Comparison of ENCODE assay signal across 8 cellular contexts in the genomic region with DNA sequence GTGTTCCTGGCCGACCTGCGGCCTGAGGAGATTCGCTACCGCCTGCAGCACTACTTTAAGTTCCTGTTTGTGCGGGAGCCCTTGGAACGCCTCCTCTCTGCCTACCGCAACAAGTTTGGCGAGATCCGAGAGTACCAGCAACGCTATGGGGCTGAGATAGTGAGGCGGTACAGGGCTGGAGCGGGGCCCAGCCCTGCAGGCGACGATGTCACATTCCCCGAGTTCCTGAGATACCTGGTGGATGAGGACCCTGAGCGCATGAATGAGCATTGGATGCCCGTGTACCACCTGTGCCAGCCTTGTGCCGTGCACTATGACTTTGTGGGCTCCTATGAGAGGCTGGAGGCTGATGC. TPM values are rescaled to one million over a fixed set of nuclear protein-coding genes. Genes with fewer than 3 reads are reported as not detected.
DNase-seq lines count a peak whose midpoint lies in the region; ATAC-seq, FAIRE-seq and TF ChIP-seq lines count a peak whose summit lies in the region.

No MANE protein-coding gene starts in this region.

- intact Hi-C loops in K562 (cut with micrococcal nuclease) (loop anchor here (2.0 to 5.0 kb wide), 2 partner anchors 31 to 36 kb away; partner anchors contain the start of gene BAHD1), stomach (cut with DNase I; ENCODE audit: low total_unique reads) (no loop called here)

- no peak for TF ChIP-seq RAD21 in K562 (CRISPR knock-in tag; conservative IDR thresholded peaks at IDR 0.05 in 1 of 2, IDR thresholded peaks at IDR 0.05 in 1 of 2)

- TF ChIP-seq EP300 in K562 (IDR thresholded peaks at IDR 0.05; ENCODE audit: low read length) (no peak), stomach (IDR thresholded peaks at IDR 0.05) (no peak)

- ATAC-seq in GM19372 (IDR thresholded peaks at IDR 0.05; ENCODE audit: low read depth, unreplicated experiment) = peak; percentile 12
- peak; percentile 32 for ATAC-seq in K562

- no peaks in the 10 kb centered on the region; the same call in 1 of the 2 replicates for H4K20me1 ChIP-seq in K562 (replicated peaks; ENCODE audit: control insufficient read depth, insufficient read depth, low read length)

- peaks cover 15% of the 10 kb centered on the region for H3K79me2 ChIP-seq in K562 (ENCODE audit: control insufficient read depth, insufficient read depth, low read length)

- in situ Hi-C loops in K562 (cut with MboI) = no loop called here

- TF ChIP-seq POLR2A in K562 (conservative IDR thresholded peaks at IDR 0.05) (0 out of 2 replicates have a peak, but pooled peaks have one; percentile 19), stomach (IDR thresholded peaks at IDR 0.05) (no peak), H54 (IDR thresholded peaks at IDR 0.05; ENCODE audit: low read depth, low read length) (no peak)

- peaks cover 30 to 39% of the 10 kb centered on the region in 2 experiments for H3K4me1 ChIP-seq in K562 (replicated peaks in 1 of 2; ENCODE audit: control insufficient read depth in 2 of 2, insufficient read depth in 2 of 2, low read length in 2 of 2)
- peaks cover 15 to 25% (median 21%) of the 10 kb centered on the region in 4 donors for H3K4me1 ChIP-seq in stomach

- H3K27me3 ChIP-seq in K562 (ENCODE audit: control insufficient read depth in 2 of 2, insufficient read depth in 2 of 2, low read length in 2 of 2) = no peaks in the 10 kb centered on the region
- no peaks in the 10 kb centered on the region for H3K27me3 ChIP-seq in stomach

- POLR2A ChIA-PET in K562 (lab: Yijun Ruan, JAX) = interaction anchor here (0.6 to 1.3 kb wide), 2 partner anchors 29 to 206 kb away, joined by 3 to 6 read pairs; no protein-coding TSS in a partner anchor

- H3K9me3 ChIP-seq in K562 (replicated peaks; ENCODE audit: control insufficient read depth, insufficient read depth, low read depth, low read length) (no peaks in the 10 kb centered on the region), stomach (no peaks in the 10 kb centered on the region)

- BruUV-seq in K562 (replicated peaks; lab: Mats Ljungman, UMichigan) = no TSS peak

- no peak for TF ChIP-seq CTCF in AG09309 (IDR thresholded peaks at IDR 0.05; ENCODE audit: control insufficient read depth, insufficient read depth, low read depth, low read length, missing control alignments)
- TF ChIP-seq CTCF in K562 (IDR thresholded peaks at IDR 0.05 in 2 of 3, conservative IDR thresholded peaks at IDR 0.05 in 1 of 3; ENCODE audit: insufficient read depth in 2 of 3, low read depth in 1 of 3, low read length in 3 of 3) = no peak
- TF ChIP-seq CTCF in stomach (IDR thresholded peaks at IDR 0.05) = no peak

- H3K9ac ChIP-seq in K562 (ENCODE audit: insufficient read depth in 1 of 2, low read depth in 2 of 2, low read length in 2 of 2) = peak overlapping the region; percentile 63 to 96

- H2AFZ ChIP-seq in K562 (ENCODE audit: low read depth, low read length) = peak overlapping the region; percentile 86

- H3K36me3 ChIP-seq in K562 (ENCODE audit: control insufficient read depth, insufficient read depth, low read length) (peaks cover 14% of the 10 kb centered on the region), stomach (peaks cover 0 to 11% (median 8%) of the 10 kb centered on the region in 4 donors)

- no peaks in the 10 kb centered on the region for H3K9me1 ChIP-seq in K562 (ENCODE audit: control insufficient read depth, insufficient read depth, low read length)

- DNase-seq in AG09309 (ENCODE audit: low read depth) (no peak), MV-4-11 (lab: John Stamatoyannopoulos, UW) (peak; percentile 47), K562 (ENCODE audit: extremely low read depth in 1 of 4, low spot score in 3 of 4) (no peak), islet precursor cell (peak; percentile 84), stomach (peak; percentile 37), H54 (ENCODE audit: insufficient read length, low spot score) (no peak), HPDE6-E6E7 (ENCODE audit: extremely low spot score) (no peak)

- 18% methylated on average over 18 of the region's 18 CpGs for WGBS in K562 (ENCODE audit: insufficient coverage, low coverage, missing lambda C conversion rate)
- WGBS in stomach, 5 donors = 4 to 14% (median 8%) methylated on average over 5 to 18 of the region's 18 CpGs

- peak overlapping the region; percentile 82 for H3K4me2 ChIP-seq in K562 (ENCODE audit: insufficient read depth, low read length)

- FAIRE-seq in K562 (lab: Jason Lieb, UNC) (peak; percentile 65), H54 (lab: Jason Lieb, UNC) (no peak)

- H3K27ac ChIP-seq in K562 (ENCODE audit: extremely low read depth, low read depth, low read length) = peak overlapping the region; percentile 74; the same call in 2 of the 3 replicates
- H3K27ac ChIP-seq in stomach = peak overlapping the region; percentile 82 to 93 (median 90)

- H3K4me3 ChIP-seq in AG09309 (ENCODE audit: control insufficient read depth, low read depth, low read length) = peak overlapping the region; percentile 53
- peak overlapping the region; percentile 53 for H3K4me3 ChIP-seq in K562
- H3K4me3 ChIP-seq in stomach = peak overlapping the region; percentile 79 to 96 (median 92)

- CTCF ChIA-PET in K562 (lab: Yijun Ruan, JAX; ENCODE audit: low intra/inter-chr PET ratio) = no interaction called here

TF ChIP-seq in K562, 482 proteins besides CTCF, POLR2A, EP300 and RAD21 (continues in another document):
- TF ChIP-seq CREBBP (IDR thresholded peaks at IDR 0.05; ENCODE audit: low read depth, low read length) (no peak), ZNF217 (CRISPR knock-in tag; IDR thresholded peaks at IDR 0.05) (no peak), ZNF316 (IDR thresholded peaks at IDR 0.05) (no peak), ATF2 (CRISPR knock-in tag; IDR thresholded peaks at IDR 0.05) (no peak), ZNF76 (CRISPR knock-in tag; IDR thresholded peaks at IDR 0.05; ENCODE audit: borderline replicate concordance) (no peak), ZC3H4 (CRISPR knock-in tag; IDR thresholded peaks at IDR 0.05; ENCODE audit: borderline replicate concordance) (0 out of 2 replicates have a peak, but pooled peaks have one; percentile 69)

RNA-seq across cellular contexts. Expression of gene CHST14, which starts 1.0 kb away (rescaled TPM):
- 4.2 and 14.3 TPM in 2 replicates for total RNA-seq in K562 (2011; cell fraction: chromatin; rRNA removed; ENCODE audit: low replicate concordance)
- total RNA-seq in K562 (2011; cell fraction: nucleolus; rRNA removed) = 18.7 and 22.0 TPM in 2 replicates
- total RNA-seq in K562 (2011; cell fraction: nucleoplasm; rRNA removed) = 17.9 and 21.1 TPM in 2 replicates
- 4.0 and 5.6 TPM in 2 replicates for total RNA-seq in K562 (2014; rRNA removed)
- total RNA-seq in K562 (2014; rRNA removed; fragmentation: Illumina TruSeq; extraction: Trizol) = 2.3 and 2.5 TPM in 2 replicates
- total RNA-seq in K562 (2015; rRNA removed; fragmentation: Illumina TruSeq; extraction: Trizol) = 4.6 TPM in 2 replicates
- total RNA-seq in K562 (2021) = 11.2 and 12.1 TPM in 2 replicates
- polyA plus RNA-seq in K562 (2011; rRNA removed) = 4.5 and 6.4 TPM in 2 replicates
- polyA plus RNA-seq in K562 (2011; cell fraction: cytosol; rRNA removed) = 6.6 and 8.1 TPM in 2 replicates
- 4.8 and 5.2 TPM in 2 replicates for polyA plus RNA-seq in K562 (2011; cell fraction: nucleus; rRNA removed)
- 12.0 and 17.1 TPM in 2 replicates for polyA plus RNA-seq in K562 (2012)
- polyA plus RNA-seq in K562 (2014; fragmentation: Illumina TruSeq; extraction: Trizol) = 6.3 and 7.5 TPM in 2 replicates
- polyA plus RNA-seq in K562 (2014; fragmentation: Nextera tagmentation; extraction: Ambion mirVana) = 1 to 10 TPM; 1.6 to 2.3 TPM
- polyA plus RNA-seq in K562 (2014; rRNA removed) = 3.9 and 4.8 TPM in 2 replicates
- polyA minus RNA-seq in K562 (2011; rRNA and poly(A)+ RNA removed) = 3.1 TPM in 2 replicates
- polyA minus RNA-seq in K562 (2011; cell fraction: cytosol; rRNA and poly(A)+ RNA removed) = 6.2 and 11.7 TPM in 2 replicates
- 2.7 and 3.8 TPM in 2 replicates for polyA minus RNA-seq in K562 (2011; cell fraction: nucleus; rRNA and poly(A)+ RNA removed)
- total RNA-seq in stomach = 10 to 100 TPM in 2 of 5 donors, 1 to 10 TPM in 3; 2.5 to 14.6 (median 5.4) TPM
- polyA plus RNA-seq in stomach = 1 to 10 TPM in 2 of 3 donors, under 1 TPM in 1; 0.92 to 7.4 (median 2.7) TPM

RNA-seq across cellular contexts. Expression of gene BAHD1, which starts 31.0 kb away (rescaled TPM):
- total RNA-seq in K562 (2011; cell fraction: chromatin; rRNA removed; ENCODE audit: low replicate concordance) = 30.6 and 63.4 TPM in 2 replicates
- 33.2 and 38.7 TPM in 2 replicates for total RNA-seq in K562 (2011; cell fraction: nucleolus; rRNA removed)
- total RNA-seq in K562 (2011; cell fraction: nucleoplasm; rRNA removed) = 31.7 and 43.1 TPM in 2 replicates
- total RNA-seq in K562 (2014; rRNA removed) (15.2 and 20.8 TPM in 2 replicates), K562 (2014; rRNA removed; fragmentation: Illumina TruSeq; extraction: Trizol) (9.7 and 10.3 TPM in 2 replicates), K562 (2015; rRNA removed; fragmentation: Illumina TruSeq; extraction: Trizol) (11.5 and 12.3 TPM in 2 replicates), K562 (2021) (33.6 and 38.5 TPM in 2 replicates), stomach (10 to 100 TPM in 4 of 5 donors, 1 to 10 TPM in 1; 5.3 to 35.9 (median 16.7) TPM)
- polyA plus RNA-seq in K562 (2011; rRNA removed) (9.7 and 10.6 TPM in 2 replicates), K562 (2014; fragmentation: Illumina TruSeq; extraction: Trizol) (18.4 and 26.4 TPM in 2 replicates), K562 (2014; fragmentation: Nextera tagmentation; extraction: Ambion mirVana) (under 1 TPM; 0.55 to 0.80 TPM), K562 (2014; rRNA removed) (19.0 and 19.4 TPM in 2 replicates), stomach (1 to 10 TPM; 7.3 to 8.7 (median 7.5) TPM)
- 9.1 and 16.4 TPM in 2 replicates for polyA plus RNA-seq in K562 (2011; cell fraction: cytosol; rRNA removed)
- polyA plus RNA-seq in K562 (2011; cell fraction: nucleus; rRNA removed) = 27.1 and 43.2 TPM in 2 replicates
- polyA plus RNA-seq in K562 (2012) = 24.0 and 25.8 TPM in 2 replicates
- polyA minus RNA-seq in K562 (2011; rRNA and poly(A)+ RNA removed) = 7.1 and 10.0 TPM in 2 replicates
- polyA minus RNA-seq in K562 (2011; cell fraction: cytosol; rRNA and poly(A)+ RNA removed) = 12.7 TPM in 2 replicates
- polyA minus RNA-seq in K562 (2011; cell fraction: nucleus; rRNA and poly(A)+ RNA removed) = 10.5 and 12.2 TPM in 2 replicates

Comparison
In these comparisons a context has a peak if more than half of its experiments do, and no peak if none do; other contexts are left out.
1. DNase-seq: peak in MV-4-11 (single experiment), islet precursor cell (single experiment) and stomach (single experiment); none in AG09309 (single experiment), K562 (0 of 4), H54 (single experiment) and HPDE6-E6E7 (single experiment).
2. Peak in every context shown above with its lines, with median percentiles within 50 percentile points of each other: H3K4me3 ChIP-seq.